9 cellular contexts compared by ENCODE assay signal in genomic region chr6:9250852-9251251, GRCh38.
A peak's percentile ranks its signal among the peaks of the same experiment; 100 is the strongest.
DNase-seq lines count a peak whose midpoint lies in the region; ATAC-seq and TF ChIP-seq lines count a peak whose summit lies in the region.
"Had no signal": no experiment of that assay in that cellular context is flagged by ENCODE, and none has a peak within 500 bp of the region (broad histone marks: within the 10 kb centered on the region; RNA-seq: fewer than 3 reads in every experiment).

No MANE protein-coding gene starts in this region.

- DNase-seq in GM06990 (ENCODE audit: extremely low read depth, insufficient read length) (no peak), NCI-H1694 treated with DMSO at 0.1 percent for 48 hours (lab: John Stamatoyannopoulos, UW) (peak; percentile 47), astrocyte of the hippocampus (ENCODE audit: low read depth, low spot score) (peak; percentile 81), left colon (peak in 1 of 2 donors; percentile 10), 8988T (no peak)
- DNase-seq in activated T-cell treated with anti-CD3 and anti-CD28 coated beads, Interleukin-2, amount 50 U/mL, for 1 hour, result no peak

- intact Hi-C loops in left colon (cut with DNase I, micrococcal nuclease), result no loop called here

- no peaks in the 10 kb centered on the region for H3K36me3 ChIP-seq in GM06990 (ENCODE audit: control insufficient read depth, insufficient read depth, low read length)

- no peaks in the 10 kb centered on the region for H3K27me3 ChIP-seq in GM06990 (replicated peaks; ENCODE audit: control insufficient read depth, insufficient read depth, low read length)

- ATAC-seq in left colon (peak; percentile 49), GM21723 (IDR thresholded peaks at IDR 0.05; ENCODE audit: unreplicated experiment) (no peak), GM18517 (IDR thresholded peaks at IDR 0.05; ENCODE audit: unreplicated experiment) (no peak)
- ATAC-seq: K562 had no signal

- H3K4me3 ChIP-seq in GM06990 (replicated peaks; ENCODE audit: low read depth, low read length), result no peak overlapping the region
- H3K4me3 ChIP-seq: K562 had no signal

- peak; percentile 63 for TF ChIP-seq CTCF in GM06990 (IDR thresholded peaks at IDR 0.05; ENCODE audit: insufficient read depth, low read length, poor library complexity, severe bottlenecking)

Comparison
In these comparisons a context has a peak if more than half of its experiments do, and no peak if none do; other contexts are left out.
1. DNase-seq: peak in NCI-H1694 treated with DMSO at 0.1 percent for 48 hours (single experiment) and astrocyte of the hippocampus (single experiment); none in GM06990 (single experiment), activated T-cell treated with anti-CD3 and anti-CD28 coated beads, Interleukin-2, amount 50 U/mL, for 1 hour (single experiment) and 8988T (single experiment).